3 cellular contexts compared by ENCODE assay signal in genomic region chrX:63913719-63914118, GRCh38.
TF ChIP-seq lines count a peak whose summit lies in the region.

No MANE protein-coding gene starts in this region.

TF ChIP-seq in A549, 52 proteins besides CTCF, POLR2A, EP300 and RAD21:
- TF ChIP-seq E2F6 (IDR thresholded peaks at IDR 0.05; ENCODE audit: borderline replicate concordance, low read depth) (no peak), FOSB (CRISPR knock-in tag; IDR thresholded peaks at IDR 0.05) (no peak), ZFP36 (IDR thresholded peaks at IDR 0.05; ENCODE audit: borderline replicate concordance, partially characterized antibody) (peak; percentile 53)

TF ChIP-seq in HEK293, 187 proteins besides CTCF, POLR2A, EP300 and RAD21:
- TF ChIP-seq ZNF175 (tag by site-specific recombination; IDR thresholded peaks at IDR 0.05) (no peak), ZNF585B (tag by site-specific recombination; IDR thresholded peaks at IDR 0.05) (peak; percentile 88), TRIM28 (IDR thresholded peaks at IDR 0.05; ENCODE audit: borderline replicate concordance, low read length) (peak; percentile 35; the same call in 1 of the 2 replicates)

TF ChIP-seq in IMR-90, 13 proteins besides CTCF, POLR2A, EP300 and RAD21:
- TF ChIP-seq MXI1 (IDR thresholded peaks at IDR 0.05; ENCODE audit: borderline replicate concordance, low read depth, low read length) (no peak), ELK1 (IDR thresholded peaks at IDR 0.05; ENCODE audit: borderline replicate concordance, low read depth, low read length) (no peak), RFX5 (IDR thresholded peaks at IDR 0.05; ENCODE audit: low read depth, low read length) (no peak), RCOR1 (IDR thresholded peaks at IDR 0.05; ENCODE audit: insufficient replicate concordance, low read length) (no peak), CHD1 (IDR thresholded peaks at IDR 0.05; ENCODE audit: low read depth, low read length) (no peak), USF2 (IDR thresholded peaks at IDR 0.05; ENCODE audit: low read depth, low read length) (no peak), CEBPB (IDR thresholded peaks at IDR 0.05; ENCODE audit: low read depth, low read length) (0 out of 2 replicates have a peak, but pooled peaks have one; percentile 38), BHLHE40 (IDR thresholded peaks at IDR 0.05; ENCODE audit: low read depth, low read length) (no peak)
